ENCODE assay signal across 17 cellular contexts in genomic region chr7:110922906-110923305, GRCh38.
DNase-seq lines count a peak whose midpoint lies in the region; ATAC-seq and TF ChIP-seq lines count a peak whose summit lies in the region.
"Had no signal": no experiment of that assay in that cellular context is flagged by ENCODE, and none has a peak within 500 bp of the region (broad histone marks: within the 10 kb centered on the region; RNA-seq: fewer than 3 reads in every experiment).

No MANE protein-coding gene starts in this region.

- no peak overlapping the region for H3K27ac Mint-ChIP-seq in activated T-helper 17 cell treated with anti-CD3 and anti-CD28 coated beads, Interleukin-2, amount 50 U/mL, for 72 hours
- H3K27ac Mint-ChIP-seq in CD4-positive, alpha-beta memory T cell: no peak overlapping the region
- H3K27ac Mint-ChIP-seq: activated T-cell treated with anti-CD3 and anti-CD28 coated beads, Interleukin-2, amount 50 U/mL, for 72 hours; naive B cell had no signal

- H3K4me2 ChIP-seq in skeletal muscle satellite cell (ENCODE audit: low read length): peak overlapping the region; percentile 62

- no peaks in the 10 kb centered on the region for H3K36me3 ChIP-seq in skeletal muscle satellite cell (ENCODE audit: insufficient read depth, low read length)
- no peaks in the 10 kb centered on the region for H3K36me3 ChIP-seq in CD4-positive, alpha-beta memory T cell (ENCODE audit: insufficient read depth, low read length)
- H3K36me3 ChIP-seq: esophagus muscularis mucosa, spleen, thyroid gland had no signal

- H3K4me3 ChIP-seq in fibroblast of the aortic adventitia (ENCODE audit: low read depth, low read length): no peak overlapping the region
- H3K4me3 ChIP-seq in skeletal muscle satellite cell (ENCODE audit: low read length): peak overlapping the region; percentile 22
- no peak overlapping the region for H3K4me3 ChIP-seq in CD4-positive, alpha-beta memory T cell (ENCODE audit: low read length in 2 of 2)
- H3K4me3 ChIP-seq: esophagus muscularis mucosa, spleen, thyroid gland had no signal

- no peaks in the 10 kb centered on the region for H3K36me3 Mint-ChIP-seq in activated T-helper 17 cell treated with anti-CD3 and anti-CD28 coated beads, Interleukin-2, amount 50 U/mL, for 72 hours (ENCODE audit: low read depth)
- H3K36me3 Mint-ChIP-seq in CD4-positive, alpha-beta memory T cell: peaks cover 0 to 4% of the 10 kb centered on the region in 2 donors
- H3K36me3 Mint-ChIP-seq: naive B cell had no signal

- CTCF ChIA-PET in CD4-positive, alpha-beta memory T cell (lab: Charles Lee; ENCODE audit: partially characterized antibody): no interaction called here

- peaks cover 31% of the 10 kb centered on the region for H3K4me1 ChIP-seq in skeletal muscle satellite cell (ENCODE audit: control insufficient read depth, insufficient read depth, low read length)
- H3K4me1 ChIP-seq in CD4-positive, alpha-beta memory T cell (ENCODE audit: insufficient read depth, low read length): no peaks in the 10 kb centered on the region
- H3K4me1 ChIP-seq: spleen had no signal

- TF ChIP-seq CTCF in fibroblast of the aortic adventitia (IDR thresholded peaks at IDR 0.05; ENCODE audit: insufficient read depth, low read length): no peak

- peak overlapping the region; percentile 55 for H3K9ac ChIP-seq in skeletal muscle satellite cell (ENCODE audit: low read depth, low read length)

- H3K4me3 Mint-ChIP-seq in activated T-helper 17 cell treated with anti-CD3 and anti-CD28 coated beads, Interleukin-2, amount 50 U/mL, for 72 hours: no peak overlapping the region
- H3K4me3 Mint-ChIP-seq in CD4-positive, alpha-beta memory T cell: no peak overlapping the region
- H3K4me3 Mint-ChIP-seq: activated T-cell treated with anti-CD3 and anti-CD28 coated beads, Interleukin-2, amount 50 U/mL, for 72 hours; naive B cell had no signal

- POLR2A ChIA-PET in CD4-positive, alpha-beta memory T cell (lab: Charles Lee; ENCODE audit: partially characterized antibody): no interaction called here

- H3K27me3 Mint-ChIP-seq in activated T-helper 17 cell treated with anti-CD3 and anti-CD28 coated beads, Interleukin-2, amount 50 U/mL, for 72 hours: no peaks in the 10 kb centered on the region
- no peaks in the 10 kb centered on the region for H3K27me3 Mint-ChIP-seq in CD4-positive, alpha-beta memory T cell
- H3K27me3 Mint-ChIP-seq: naive B cell had no signal

- no peaks in the 10 kb centered on the region for H3K9me3 ChIP-seq in skeletal muscle satellite cell (replicated peaks; ENCODE audit: low read length)
- H3K9me3 ChIP-seq in CD4-positive, alpha-beta memory T cell (ENCODE audit: control insufficient read depth in 1 of 2, low read length in 2 of 2): no peaks in the 10 kb centered on the region
- H3K9me3 ChIP-seq: esophagus muscularis mucosa, spleen, thyroid gland had no signal

- H3K27ac ChIP-seq in CD4-positive, alpha-beta memory T cell (ENCODE audit: low read depth, low read length): no peak overlapping the region
- H3K27ac ChIP-seq: esophagus muscularis mucosa, spleen, thyroid gland had no signal

- peaks cover 6% of the 10 kb centered on the region for H3K4me1 Mint-ChIP-seq in activated T-helper 17 cell treated with anti-CD3 and anti-CD28 coated beads, Interleukin-2, amount 50 U/mL, for 72 hours
- H3K4me1 Mint-ChIP-seq in CD4-positive, alpha-beta memory T cell: peaks cover 0 to 7% (median under 1%) of the 10 kb centered on the region in 4 donors
- H3K4me1 Mint-ChIP-seq: naive B cell had no signal

- DNase-seq in HCEC 1CT (peak; percentile 78), fibroblast of the aortic adventitia (ENCODE audit: low read depth) (peak; percentile 26), NCI-H2107 treated with DMSO at 0.1 percent for 48 hours (lab: John Stamatoyannopoulos, UW; ENCODE audit: unreplicated experiment) (no peak)
- DNase-seq in CD4-positive, alpha-beta memory T cell: no peak
- DNase-seq: activated CD4-positive, alpha-beta T cell treated with anti-CD3 and anti-CD28 coated beads for 1 hour; activated T-cell treated with anti-CD3 and anti-CD28 coated beads, Interleukin-2, amount 50 U/mL, for 72 hours; central memory CD4-positive, alpha-beta T cell; kidney; naive B cell; NCI-H1417 treated with DMSO at 0.1 percent for 48 hours; spleen; thyroid gland had no signal

- ATAC-seq in activated T-helper 17 cell treated with anti-CD3 and anti-CD28 coated beads, Interleukin-2, amount 50 U/mL, for 72 hours (replicated peaks): peak; percentile 55
- ATAC-seq in HG02840 (IDR thresholded peaks at IDR 0.05; ENCODE audit: low FRiP score, unreplicated experiment) (no peak), HG02981 (IDR thresholded peaks at IDR 0.05; ENCODE audit: unreplicated experiment) (no peak)

- H3K9me3 Mint-ChIP-seq in activated T-helper 17 cell treated with anti-CD3 and anti-CD28 coated beads, Interleukin-2, amount 50 U/mL, for 72 hours: no peaks in the 10 kb centered on the region
- no peaks in the 10 kb centered on the region for H3K9me3 Mint-ChIP-seq in CD4-positive, alpha-beta memory T cell
- H3K9me3 Mint-ChIP-seq: activated T-cell treated with anti-CD3 and anti-CD28 coated beads, Interleukin-2, amount 50 U/mL, for 72 hours; naive B cell had no signal

- intact Hi-C loops in CD4-positive, alpha-beta memory T cell (cut with micrococcal nuclease): no loop called here

- H3K27me3 ChIP-seq in skeletal muscle satellite cell (ENCODE audit: control insufficient read depth, insufficient read depth, low read length): no peaks in the 10 kb centered on the region
- no peaks in the 10 kb centered on the region for H3K27me3 ChIP-seq in CD4-positive, alpha-beta memory T cell (ENCODE audit: insufficient read depth, low read length)
- H3K27me3 ChIP-seq: esophagus muscularis mucosa, spleen, thyroid gland had no signal

Comparison
In these comparisons a context has a peak if more than half of its experiments do, and no peak if none do; other contexts are left out.
1. DNase-seq: peak in HCEC 1CT (single experiment) and fibroblast of the aortic adventitia (single experiment); none in CD4-positive, alpha-beta memory T cell (0 of 5) and NCI-H2107 treated with DMSO at 0.1 percent for 48 hours (single experiment).